In the genomic region with DNA sequence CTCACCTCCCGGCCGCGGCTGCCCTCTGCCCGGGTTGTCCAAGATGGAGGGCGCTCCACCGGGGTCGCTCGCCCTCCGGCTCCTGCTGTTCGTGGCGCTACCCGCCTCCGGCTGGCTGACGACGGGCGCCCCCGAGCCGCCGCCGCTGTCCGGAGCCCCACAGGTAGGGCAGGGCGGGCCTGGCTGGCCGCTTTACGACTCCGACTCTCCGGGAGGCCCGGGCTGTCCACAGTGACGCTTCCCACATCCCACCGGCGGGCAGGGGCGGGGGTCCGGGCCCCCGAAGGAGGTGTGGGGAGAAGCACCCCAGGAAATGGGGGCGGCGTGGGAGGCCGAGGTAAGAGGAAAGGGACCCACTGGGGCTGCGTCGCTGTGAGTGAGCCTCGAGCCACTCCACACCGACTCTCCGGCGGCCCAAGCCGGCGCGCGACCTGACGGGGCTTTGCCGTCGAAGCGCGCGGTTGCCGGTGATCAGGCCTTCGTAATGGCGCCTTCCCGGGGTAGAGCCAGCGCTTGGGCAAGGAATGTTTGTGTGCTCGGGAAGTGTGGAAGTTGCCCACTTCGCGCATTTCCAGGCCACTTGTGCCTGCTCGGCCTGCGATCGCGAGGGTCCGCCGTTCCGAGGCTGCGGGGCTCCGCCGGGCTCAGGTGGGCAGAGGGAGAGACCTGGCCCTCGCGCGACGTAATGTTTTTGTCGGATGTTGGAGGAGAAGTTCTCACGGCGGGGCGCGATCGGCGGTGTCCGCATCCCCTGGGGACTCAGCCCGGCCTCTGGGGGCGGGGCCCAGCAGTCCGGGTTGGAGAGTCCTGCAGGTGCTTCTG, we compare ENCODE assay signal across 1 cellular context.
TF ChIP-seq lines count a peak whose summit lies in the region.

A gene with protein sequence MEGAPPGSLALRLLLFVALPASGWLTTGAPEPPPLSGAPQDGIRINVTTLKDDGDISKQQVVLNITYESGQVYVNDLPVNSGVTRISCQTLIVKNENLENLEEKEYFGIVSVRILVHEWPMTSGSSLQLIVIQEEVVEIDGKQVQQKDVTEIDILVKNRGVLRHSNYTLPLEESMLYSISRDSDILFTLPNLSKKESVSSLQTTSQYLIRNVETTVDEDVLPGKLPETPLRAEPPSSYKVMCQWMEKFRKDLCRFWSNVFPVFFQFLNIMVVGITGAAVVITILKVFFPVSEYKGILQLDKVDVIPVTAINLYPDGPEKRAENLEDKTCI (plus strand): TSS at position 4 of the 822 bp plus-strand sequence. CDS start 40 bp downstream, at position 44.

TF ChIP-seq in K562, 482 proteins besides CTCF, POLR2A, EP300 and RAD21 (continued from another document and continues in another):
- TF ChIP-seq, protein P1, sequence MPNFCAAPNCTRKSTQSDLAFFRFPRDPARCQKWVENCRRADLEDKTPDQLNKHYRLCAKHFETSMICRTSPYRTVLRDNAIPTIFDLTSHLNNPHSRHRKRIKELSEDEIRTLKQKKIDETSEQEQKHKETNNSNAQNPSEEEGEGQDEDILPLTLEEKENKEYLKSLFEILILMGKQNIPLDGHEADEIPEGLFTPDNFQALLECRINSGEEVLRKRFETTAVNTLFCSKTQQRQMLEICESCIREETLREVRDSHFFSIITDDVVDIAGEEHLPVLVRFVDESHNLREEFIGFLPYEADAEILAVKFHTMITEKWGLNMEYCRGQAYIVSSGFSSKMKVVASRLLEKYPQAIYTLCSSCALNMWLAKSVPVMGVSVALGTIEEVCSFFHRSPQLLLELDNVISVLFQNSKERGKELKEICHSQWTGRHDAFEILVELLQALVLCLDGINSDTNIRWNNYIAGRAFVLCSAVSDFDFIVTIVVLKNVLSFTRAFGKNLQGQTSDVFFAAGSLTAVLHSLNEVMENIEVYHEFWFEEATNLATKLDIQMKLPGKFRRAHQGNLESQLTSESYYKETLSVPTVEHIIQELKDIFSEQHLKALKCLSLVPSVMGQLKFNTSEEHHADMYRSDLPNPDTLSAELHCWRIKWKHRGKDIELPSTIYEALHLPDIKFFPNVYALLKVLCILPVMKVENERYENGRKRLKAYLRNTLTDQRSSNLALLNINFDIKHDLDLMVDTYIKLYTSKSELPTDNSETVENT (CRISPR knock-in tag; IDR thresholded peaks at IDR 0.05), result no peak
- no peak for TF ChIP-seq ZNF175 (CRISPR knock-in tag; IDR thresholded peaks at IDR 0.05; ENCODE audit: low read depth)
- TF ChIP-seq, protein P2, sequence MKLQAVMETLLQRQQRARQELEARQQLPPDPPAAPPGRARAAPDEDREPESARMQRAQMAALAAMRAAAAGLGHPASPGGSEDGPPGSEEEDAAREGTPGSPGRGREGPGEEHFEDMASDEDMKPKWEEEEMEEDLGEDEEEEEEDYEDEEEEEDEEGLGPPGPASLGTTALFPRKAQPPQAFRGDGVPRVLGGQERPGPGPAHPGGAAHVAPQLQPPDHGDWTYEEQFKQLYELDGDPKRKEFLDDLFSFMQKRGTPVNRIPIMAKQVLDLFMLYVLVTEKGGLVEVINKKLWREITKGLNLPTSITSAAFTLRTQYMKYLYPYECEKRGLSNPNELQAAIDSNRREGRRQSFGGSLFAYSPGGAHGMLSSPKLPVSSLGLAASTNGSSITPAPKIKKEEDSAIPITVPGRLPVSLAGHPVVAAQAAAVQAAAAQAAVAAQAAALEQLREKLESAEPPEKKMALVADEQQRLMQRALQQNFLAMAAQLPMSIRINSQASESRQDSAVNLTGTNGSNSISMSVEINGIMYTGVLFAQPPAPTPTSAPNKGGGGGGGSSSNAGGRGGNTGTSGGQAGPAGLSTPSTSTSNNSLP (IDR thresholded peaks at IDR 0.05; ENCODE audit: borderline replicate concordance, low read depth, low read length), result no peak
- TF ChIP-seq NFXL1 (CRISPR knock-in tag; IDR thresholded peaks at IDR 0.05), result no peak
- TF ChIP-seq ZNF444 (CRISPR knock-in tag; IDR thresholded peaks at IDR 0.05), result no peak
- TF ChIP-seq EHMT2 (IDR thresholded peaks at IDR 0.05), result no peak
- no peak for TF ChIP-seq KLF6 (CRISPR knock-in tag; IDR thresholded peaks at IDR 0.05; ENCODE audit: borderline replicate concordance)
- TF ChIP-seq RCOR1 (IDR thresholded peaks at IDR 0.05; ENCODE audit: borderline replicate concordance in 1 of 2, low read depth in 2 of 2, low read length in 2 of 2), result 0 out of 4 replicates have a peak, but pooled peaks of 1 of the 2 experiments have one; percentile 23
- TF ChIP-seq ARHGAP35 (IDR thresholded peaks at IDR 0.05; ENCODE audit: partially characterized antibody), result no peak
- TF ChIP-seq MTA3 (IDR thresholded peaks at IDR 0.05; ENCODE audit: borderline replicate concordance), result peak; percentile 49; the same call in 1 of the 2 replicates
- no peak; a peak in 2 of 4 replicates for TF ChIP-seq HDAC1 (IDR thresholded peaks at IDR 0.05)
- TF ChIP-seq ZNF561 (CRISPR knock-in tag; conservative IDR thresholded peaks at IDR 0.05), result no peak
- no peak for TF ChIP-seq GTF2A2 (tag; IDR thresholded peaks at IDR 0.05)
- TF ChIP-seq, protein P3, sequence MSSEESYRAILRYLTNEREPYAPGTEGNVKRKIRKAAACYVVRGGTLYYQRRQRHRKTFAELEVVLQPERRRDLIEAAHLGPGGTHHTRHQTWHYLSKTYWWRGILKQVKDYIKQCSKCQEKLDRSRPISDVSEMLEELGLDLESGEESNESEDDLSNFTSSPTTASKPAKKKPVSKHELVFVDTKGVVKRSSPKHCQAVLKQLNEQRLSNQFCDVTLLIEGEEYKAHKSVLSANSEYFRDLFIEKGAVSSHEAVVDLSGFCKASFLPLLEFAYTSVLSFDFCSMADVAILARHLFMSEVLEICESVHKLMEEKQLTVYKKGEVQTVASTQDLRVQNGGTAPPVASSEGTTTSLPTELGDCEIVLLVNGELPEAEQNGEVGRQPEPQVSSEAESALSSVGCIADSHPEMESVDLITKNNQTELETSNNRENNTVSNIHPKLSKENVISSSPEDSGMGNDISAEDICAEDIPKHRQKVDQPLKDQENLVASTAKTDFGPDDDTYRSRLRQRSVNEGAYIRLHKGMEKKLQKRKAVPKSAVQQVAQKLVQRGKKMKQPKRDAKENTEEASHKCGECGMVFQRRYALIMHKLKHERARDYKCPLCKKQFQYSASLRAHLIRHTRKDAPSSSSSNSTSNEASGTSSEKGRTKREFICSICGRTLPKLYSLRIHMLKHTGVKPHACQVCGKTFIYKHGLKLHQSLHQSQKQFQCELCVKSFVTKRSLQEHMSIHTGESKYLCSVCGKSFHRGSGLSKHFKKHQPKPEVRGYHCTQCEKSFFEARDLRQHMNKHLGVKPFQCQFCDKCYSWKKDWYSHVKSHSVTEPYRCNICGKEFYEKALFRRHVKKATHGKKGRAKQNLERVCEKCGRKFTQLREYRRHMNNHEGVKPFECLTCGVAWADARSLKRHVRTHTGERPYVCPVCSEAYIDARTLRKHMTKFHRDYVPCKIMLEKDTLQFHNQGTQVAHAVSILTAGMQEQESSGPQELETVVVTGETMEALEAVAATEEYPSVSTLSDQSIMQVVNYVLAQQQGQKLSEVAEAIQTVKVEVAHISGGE (CRISPR knock-in tag; IDR thresholded peaks at IDR 0.05), result peak in 2 of 3 experiments; percentile 38 to 48; a peak in 1 of 6 replicates
- TF ChIP-seq ZNF778 (CRISPR knock-in tag; IDR thresholded peaks at IDR 0.05), result no peak
- TF ChIP-seq, protein P4, sequence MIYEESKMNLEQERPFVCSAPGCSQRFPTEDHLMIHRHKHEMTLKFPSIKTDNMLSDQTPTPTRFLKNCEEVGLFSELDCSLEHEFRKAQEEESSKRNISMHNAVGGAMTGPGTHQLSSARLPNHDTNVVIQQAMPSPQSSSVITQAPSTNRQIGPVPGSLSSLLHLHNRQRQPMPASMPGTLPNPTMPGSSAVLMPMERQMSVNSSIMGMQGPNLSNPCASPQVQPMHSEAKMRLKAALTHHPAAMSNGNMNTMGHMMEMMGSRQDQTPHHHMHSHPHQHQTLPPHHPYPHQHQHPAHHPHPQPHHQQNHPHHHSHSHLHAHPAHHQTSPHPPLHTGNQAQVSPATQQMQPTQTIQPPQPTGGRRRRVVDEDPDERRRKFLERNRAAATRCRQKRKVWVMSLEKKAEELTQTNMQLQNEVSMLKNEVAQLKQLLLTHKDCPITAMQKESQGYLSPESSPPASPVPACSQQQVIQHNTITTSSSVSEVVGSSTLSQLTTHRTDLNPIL (CRISPR knock-in tag; IDR thresholded peaks at IDR 0.05), result no peak
- TF ChIP-seq HNRNPH1 (optimal IDR thresholded peaks at IDR 0.05; ENCODE audit: low read depth, low read length), result no peak
- peak; percentile 53 to 90 (median 89) for TF ChIP-seq YY1 (IDR thresholded peaks at IDR 0.05; ENCODE audit: borderline replicate concordance in 1 of 3, control insufficient read depth in 1 of 3, extremely low read depth in 1 of 3, insufficient read depth in 3 of 3, insufficient read length in 1 of 3, insufficient replicate concordance in 2 of 3, low read depth in 1 of 3, low read length in 2 of 3)
- no peak for TF ChIP-seq ZNF347 (CRISPR knock-in tag; IDR thresholded peaks at IDR 0.05; ENCODE audit: low read depth)
- no peak for TF ChIP-seq MTF1 (CRISPR knock-in tag; IDR thresholded peaks at IDR 0.05; ENCODE audit: borderline replicate concordance)
- no peak for TF ChIP-seq DDX20 (tag; IDR thresholded peaks at IDR 0.05; ENCODE audit: low read depth)
- TF ChIP-seq, protein P5, sequence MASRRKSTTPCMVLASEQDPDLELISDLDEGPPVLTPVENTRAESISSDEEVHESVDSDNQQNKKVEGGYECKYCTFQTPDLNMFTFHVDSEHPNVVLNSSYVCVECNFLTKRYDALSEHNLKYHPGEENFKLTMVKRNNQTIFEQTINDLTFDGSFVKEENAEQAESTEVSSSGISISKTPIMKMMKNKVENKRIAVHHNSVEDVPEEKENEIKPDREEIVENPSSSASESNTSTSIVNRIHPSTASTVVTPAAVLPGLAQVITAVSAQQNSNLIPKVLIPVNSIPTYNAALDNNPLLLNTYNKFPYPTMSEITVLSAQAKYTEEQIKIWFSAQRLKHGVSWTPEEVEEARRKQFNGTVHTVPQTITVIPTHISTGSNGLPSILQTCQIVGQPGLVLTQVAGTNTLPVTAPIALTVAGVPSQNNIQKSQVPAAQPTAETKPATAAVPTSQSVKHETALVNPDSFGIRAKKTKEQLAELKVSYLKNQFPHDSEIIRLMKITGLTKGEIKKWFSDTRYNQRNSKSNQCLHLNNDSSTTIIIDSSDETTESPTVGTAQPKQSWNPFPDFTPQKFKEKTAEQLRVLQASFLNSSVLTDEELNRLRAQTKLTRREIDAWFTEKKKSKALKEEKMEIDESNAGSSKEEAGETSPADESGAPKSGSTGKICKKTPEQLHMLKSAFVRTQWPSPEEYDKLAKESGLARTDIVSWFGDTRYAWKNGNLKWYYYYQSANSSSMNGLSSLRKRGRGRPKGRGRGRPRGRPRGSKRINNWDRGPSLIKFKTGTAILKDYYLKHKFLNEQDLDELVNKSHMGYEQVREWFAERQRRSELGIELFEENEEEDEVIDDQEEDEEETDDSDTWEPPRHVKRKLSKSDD (conservative IDR thresholded peaks at IDR 0.05; ENCODE audit: low read length), result no peak
- TF ChIP-seq, protein P6, sequence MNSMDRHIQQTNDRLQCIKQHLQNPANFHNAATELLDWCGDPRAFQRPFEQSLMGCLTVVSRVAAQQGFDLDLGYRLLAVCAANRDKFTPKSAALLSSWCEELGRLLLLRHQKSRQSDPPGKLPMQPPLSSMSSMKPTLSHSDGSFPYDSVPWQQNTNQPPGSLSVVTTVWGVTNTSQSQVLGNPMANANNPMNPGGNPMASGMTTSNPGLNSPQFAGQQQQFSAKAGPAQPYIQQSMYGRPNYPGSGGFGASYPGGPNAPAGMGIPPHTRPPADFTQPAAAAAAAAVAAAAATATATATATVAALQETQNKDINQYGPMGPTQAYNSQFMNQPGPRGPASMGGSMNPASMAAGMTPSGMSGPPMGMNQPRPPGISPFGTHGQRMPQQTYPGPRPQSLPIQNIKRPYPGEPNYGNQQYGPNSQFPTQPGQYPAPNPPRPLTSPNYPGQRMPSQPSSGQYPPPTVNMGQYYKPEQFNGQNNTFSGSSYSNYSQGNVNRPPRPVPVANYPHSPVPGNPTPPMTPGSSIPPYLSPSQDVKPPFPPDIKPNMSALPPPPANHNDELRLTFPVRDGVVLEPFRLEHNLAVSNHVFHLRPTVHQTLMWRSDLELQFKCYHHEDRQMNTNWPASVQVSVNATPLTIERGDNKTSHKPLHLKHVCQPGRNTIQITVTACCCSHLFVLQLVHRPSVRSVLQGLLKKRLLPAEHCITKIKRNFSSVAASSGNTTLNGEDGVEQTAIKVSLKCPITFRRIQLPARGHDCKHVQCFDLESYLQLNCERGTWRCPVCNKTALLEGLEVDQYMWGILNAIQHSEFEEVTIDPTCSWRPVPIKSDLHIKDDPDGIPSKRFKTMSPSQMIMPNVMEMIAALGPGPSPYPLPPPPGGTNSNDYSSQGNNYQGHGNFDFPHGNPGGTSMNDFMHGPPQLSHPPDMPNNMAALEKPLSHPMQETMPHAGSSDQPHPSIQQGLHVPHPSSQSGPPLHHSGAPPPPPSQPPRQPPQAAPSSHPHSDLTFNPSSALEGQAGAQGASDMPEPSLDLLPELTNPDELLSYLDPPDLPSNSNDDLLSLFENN (IDR thresholded peaks at IDR 0.05; ENCODE audit: low read depth in 2 of 2, low read length in 2 of 2), result no peak
- TF ChIP-seq ZNF134 (CRISPR knock-in tag; conservative IDR thresholded peaks at IDR 0.05), result no peak
- 0 out of 2 replicates have a peak, but pooled peaks have one; percentile 16 for TF ChIP-seq ZNF764 (CRISPR knock-in tag; IDR thresholded peaks at IDR 0.05; ENCODE audit: low read depth)
- TF ChIP-seq ZNF23 (CRISPR knock-in tag; IDR thresholded peaks at IDR 0.05), result no peak
- peak; percentile 26 for TF ChIP-seq HNRNPLL (IDR thresholded peaks at IDR 0.05; ENCODE audit: low read depth, low read length, poor library complexity, severe bottlenecking)
- no peak for TF ChIP-seq NEUROD1 (IDR thresholded peaks at IDR 0.05; ENCODE audit: borderline replicate concordance, low read depth, low read length, partially characterized antibody)
- TF ChIP-seq POLR2H (tag; IDR thresholded peaks at IDR 0.05; ENCODE audit: low read depth), result no peak
- TF ChIP-seq, protein P7, sequence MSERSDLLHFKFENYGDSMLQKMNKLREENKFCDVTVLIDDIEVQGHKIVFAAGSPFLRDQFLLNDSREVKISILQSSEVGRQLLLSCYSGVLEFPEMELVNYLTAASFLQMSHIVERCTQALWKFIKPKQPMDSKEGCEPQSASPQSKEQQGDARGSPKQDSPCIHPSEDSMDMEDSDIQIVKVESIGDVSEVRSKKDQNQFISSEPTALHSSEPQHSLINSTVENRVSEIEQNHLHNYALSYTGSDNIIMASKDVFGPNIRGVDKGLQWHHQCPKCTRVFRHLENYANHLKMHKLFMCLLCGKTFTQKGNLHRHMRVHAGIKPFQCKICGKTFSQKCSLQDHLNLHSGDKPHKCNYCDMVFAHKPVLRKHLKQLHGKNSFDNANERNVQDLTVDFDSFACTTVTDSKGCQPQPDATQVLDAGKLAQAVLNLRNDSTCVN (CRISPR knock-in tag; IDR thresholded peaks at IDR 0.05), result no peak
- no peak for TF ChIP-seq ETV1 (tag; conservative IDR thresholded peaks at IDR 0.05; ENCODE audit: low read depth)
- no peak for TF ChIP-seq LARP7 (IDR thresholded peaks at IDR 0.05)
- TF ChIP-seq, protein P8, sequence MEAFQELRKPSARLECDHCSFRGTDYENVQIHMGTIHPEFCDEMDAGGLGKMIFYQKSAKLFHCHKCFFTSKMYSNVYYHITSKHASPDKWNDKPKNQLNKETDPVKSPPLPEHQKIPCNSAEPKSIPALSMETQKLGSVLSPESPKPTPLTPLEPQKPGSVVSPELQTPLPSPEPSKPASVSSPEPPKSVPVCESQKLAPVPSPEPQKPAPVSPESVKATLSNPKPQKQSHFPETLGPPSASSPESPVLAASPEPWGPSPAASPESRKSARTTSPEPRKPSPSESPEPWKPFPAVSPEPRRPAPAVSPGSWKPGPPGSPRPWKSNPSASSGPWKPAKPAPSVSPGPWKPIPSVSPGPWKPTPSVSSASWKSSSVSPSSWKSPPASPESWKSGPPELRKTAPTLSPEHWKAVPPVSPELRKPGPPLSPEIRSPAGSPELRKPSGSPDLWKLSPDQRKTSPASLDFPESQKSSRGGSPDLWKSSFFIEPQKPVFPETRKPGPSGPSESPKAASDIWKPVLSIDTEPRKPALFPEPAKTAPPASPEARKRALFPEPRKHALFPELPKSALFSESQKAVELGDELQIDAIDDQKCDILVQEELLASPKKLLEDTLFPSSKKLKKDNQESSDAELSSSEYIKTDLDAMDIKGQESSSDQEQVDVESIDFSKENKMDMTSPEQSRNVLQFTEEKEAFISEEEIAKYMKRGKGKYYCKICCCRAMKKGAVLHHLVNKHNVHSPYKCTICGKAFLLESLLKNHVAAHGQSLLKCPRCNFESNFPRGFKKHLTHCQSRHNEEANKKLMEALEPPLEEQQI (IDR thresholded peaks at IDR 0.05), result no peak
